8 cellular contexts compared by ENCODE assay signal in genomic region chr10:45001382-45002148, GRCh38. TPM values are rescaled to one million over a fixed set of nuclear protein-coding genes. Genes with fewer than 3 reads are reported as not detected.
A peak's percentile ranks its signal among the peaks of the same experiment; 100 is the strongest.
DNase-seq lines count a peak whose midpoint lies in the region; ATAC-seq and TF ChIP-seq lines count a peak whose summit lies in the region.

No MANE protein-coding gene starts in this region.

- H3K4me3 Mint-ChIP-seq in activated T-cell treated with anti-CD3 and anti-CD28 coated beads, Interleukin-2, amount 50 U/mL, for 4 hours, result peak overlapping the region; percentile 89
- peak overlapping the region; percentile 79 for H3K4me3 Mint-ChIP-seq in natural killer cell treated with Interleukin-12 subunit alpha and Interleukin-12 subunit beta and Interleukin-15 and Interleukin-18, amount 100 ng/mL, for 72 hours

- H3K4me3 ChIP-seq in fibroblast of lung (replicated peaks in 1 of 4; ENCODE audit: control extremely low read depth in 1 of 4, insufficient read depth in 1 of 4, low read depth in 3 of 4, low read length in 4 of 4) (peak overlapping the region; percentile 53 to 86 (median 66)), testis (peak overlapping the region; percentile 62 to 64)

- peak overlapping the region; percentile 85 for H3K9ac ChIP-seq in fibroblast of lung (ENCODE audit: insufficient read depth, low read length)

- H4K20me1 ChIP-seq in fibroblast of lung (ENCODE audit: control insufficient read depth, extremely low read depth, insufficient read depth, low read length), result no peaks in the 10 kb centered on the region

- peak overlapping the region; percentile 85 for H2AFZ ChIP-seq in fibroblast of lung (ENCODE audit: low read length)

- TF ChIP-seq POLR2A in testis (IDR thresholded peaks at IDR 0.05), result no peak

- H3K36me3 Mint-ChIP-seq in activated T-cell treated with anti-CD3 and anti-CD28 coated beads, Interleukin-2, amount 50 U/mL, for 4 hours (ENCODE audit: insufficient read depth), result peaks cover 30% of the 10 kb centered on the region
- peaks cover 36% of the 10 kb centered on the region for H3K36me3 Mint-ChIP-seq in natural killer cell treated with Interleukin-12 subunit alpha and Interleukin-12 subunit beta and Interleukin-15 and Interleukin-18, amount 100 ng/mL, for 72 hours

- H3K4me2 ChIP-seq in fibroblast of lung (ENCODE audit: extremely low read depth, insufficient read depth, low read length), result peak overlapping the region; percentile 98

- intact Hi-C loops in testis (cut with DNase I; ENCODE audit: low total_unique reads), result no loop called here

- H3K27ac Mint-ChIP-seq in natural killer cell treated with Interleukin-12 subunit alpha and Interleukin-12 subunit beta and Interleukin-15 and Interleukin-18, amount 100 ng/mL, for 72 hours, result peak overlapping the region; percentile 78 to 84

- 13 to 15% methylated on average over 13 of the region's 13 CpGs for WGBS in testis, 2 donors

- peaks cover 17% of the 10 kb centered on the region for H3K79me2 ChIP-seq in fibroblast of lung (ENCODE audit: control insufficient read depth, insufficient read depth, low read length)

- peak; percentile 71 for ATAC-seq in GM19025 (IDR thresholded peaks at IDR 0.05; ENCODE audit: low read depth, unreplicated experiment)
- ATAC-seq in HG03135 (IDR thresholded peaks at IDR 0.05; ENCODE audit: unreplicated experiment), result peak; percentile 87
- ATAC-seq in activated T-cell treated with anti-CD3 and anti-CD28 coated beads, Interleukin-2, amount 50 U/mL, for 4 hours, result peak; percentile 68 to 76
- peak; percentile 73 to 74 for ATAC-seq in natural killer cell treated with Interleukin-12 subunit alpha and Interleukin-12 subunit beta and Interleukin-15 and Interleukin-18, amount 100 ng/mL, for 72 hours

- H3K36me3 ChIP-seq in fibroblast of lung (ENCODE audit: control insufficient read depth, insufficient read depth, low read length), result peaks cover 2% of the 10 kb centered on the region
- H3K36me3 ChIP-seq in testis (ENCODE audit: low read depth, missing control alignments), result no peaks in the 10 kb centered on the region

- H3K9me3 Mint-ChIP-seq in activated T-cell treated with anti-CD3 and anti-CD28 coated beads, Interleukin-2, amount 50 U/mL, for 4 hours, result peaks cover 15% of the 10 kb centered on the region
- peaks cover 5% of the 10 kb centered on the region for H3K9me3 Mint-ChIP-seq in natural killer cell treated with Interleukin-12 subunit alpha and Interleukin-12 subunit beta and Interleukin-15 and Interleukin-18, amount 100 ng/mL, for 72 hours

- H3K27ac ChIP-seq in fibroblast of lung (ENCODE audit: insufficient read depth, low read length), result peak overlapping the region; percentile 88
- H3K27ac ChIP-seq in testis, result peak overlapping the region; percentile 82 to 93

- H3K4me1 ChIP-seq in fibroblast of lung (ENCODE audit: control insufficient read depth, extremely low read depth, insufficient read depth, low read length) (peaks cover 3% of the 10 kb centered on the region), testis (peaks cover 28% of the 10 kb centered on the region)

- H3K27me3 Mint-ChIP-seq in activated T-cell treated with anti-CD3 and anti-CD28 coated beads, Interleukin-2, amount 50 U/mL, for 4 hours (ENCODE audit: low read depth), result no peaks in the 10 kb centered on the region
- H3K27me3 Mint-ChIP-seq in natural killer cell treated with Interleukin-12 subunit alpha and Interleukin-12 subunit beta and Interleukin-15 and Interleukin-18, amount 100 ng/mL, for 72 hours, result no peaks in the 10 kb centered on the region

- DNase-seq in CD1c-positive myeloid dendritic cell (ENCODE audit: extremely low spot score) (peak; percentile 49), NCI-H69 (lab: John Stamatoyannopoulos, UW) (peak; percentile 77), fibroblast of lung (ENCODE audit: low read depth in 2 of 2) (peak; percentile 75 to 81), testis (peak; percentile 66)
- DNase-seq in activated T-cell treated with anti-CD3 and anti-CD28 coated beads, Interleukin-2, amount 50 U/mL, for 4 hours, result peak; percentile 38
- no peak for DNase-seq in natural killer cell treated with Interleukin-12 subunit alpha and Interleukin-12 subunit beta and Interleukin-15 and Interleukin-18, amount 100 ng/mL, for 72 hours (ENCODE audit: low spot score)

- H3K27me3 ChIP-seq in fibroblast of lung (ENCODE audit: control insufficient read depth, insufficient read depth, low read length) (no peaks in the 10 kb centered on the region), testis (no peaks in the 10 kb centered on the region)

- no peaks in the 10 kb centered on the region for H3K9me3 ChIP-seq in fibroblast of lung (ENCODE audit: control insufficient read depth, insufficient read depth, low read depth, low read length)
- H3K9me3 ChIP-seq in testis, result no peaks in the 10 kb centered on the region

- H3K4me1 Mint-ChIP-seq in activated T-cell treated with anti-CD3 and anti-CD28 coated beads, Interleukin-2, amount 50 U/mL, for 4 hours (ENCODE audit: low read depth), result peaks cover 32% of the 10 kb centered on the region
- peaks cover 30 to 49% of the 10 kb centered on the region in 2 donors for H3K4me1 Mint-ChIP-seq in natural killer cell treated with Interleukin-12 subunit alpha and Interleukin-12 subunit beta and Interleukin-15 and Interleukin-18, amount 100 ng/mL, for 72 hours (ENCODE audit: low read depth in 2 of 2)

- peak in 1 of 2 donors; percentile 27 for TF ChIP-seq CTCF in fibroblast of lung (conservative IDR thresholded peaks at IDR 0.05 in 1 of 2, IDR thresholded peaks at IDR 0.05 in 1 of 2; ENCODE audit: low read depth in 1 of 2, low read length in 2 of 2)
- TF ChIP-seq CTCF in testis (IDR thresholded peaks at IDR 0.05), result no peak

RNA-seq across cellular contexts. Expression of gene ZNF22, which starts 0.8 kb away (rescaled TPM):
- 10 to 100 TPM; 16.4 to 22.9 (median 22.7) TPM for total RNA-seq in activated T-cell treated with anti-CD3 and anti-CD28 coated beads, Interleukin-2, amount 50 U/mL, for 4 hours
- 14.6 and 23.0 TPM in 2 replicates for total RNA-seq in fibroblast of lung
- polyA plus RNA-seq in fibroblast of lung, result 10.9 and 16.0 TPM in 2 replicates
- 11.3 and 14.5 TPM in 2 replicates for polyA plus RNA-seq in fibroblast of lung (2012)
- 0.44 and 0.75 TPM in 2 replicates for polyA minus RNA-seq in fibroblast of lung (ENCODE audit: low replicate concordance)
- total RNA-seq in natural killer cell treated with Interleukin-12 subunit alpha and Interleukin-12 subunit beta and Interleukin-15 and Interleukin-18, amount 100 ng/mL, for 72 hours, result 10 to 100 TPM; 22.7 to 29.0 TPM
- 10 to 100 TPM; 12.6 TPM for total RNA-seq in testis
- polyA plus RNA-seq in testis (ENCODE audit: insufficient read depth, low read depth, low replicate concordance), result 12.6 TPM

RNA-seq across cellular contexts. Expression of gene DEPP1, which starts 23.0 kb away (rescaled TPM):
- under 1 TPM; 0.20 to 0.24 (median 0.22) TPM for total RNA-seq in activated T-cell treated with anti-CD3 and anti-CD28 coated beads, Interleukin-2, amount 50 U/mL, for 4 hours
- 97.3 and 120 TPM in 2 replicates for total RNA-seq in fibroblast of lung
- polyA plus RNA-seq in fibroblast of lung, result 18.7 and 30.3 TPM in 2 replicates
- polyA plus RNA-seq in fibroblast of lung (2012), result 20.9 and 34.2 TPM in 2 replicates
- polyA minus RNA-seq in fibroblast of lung (ENCODE audit: low replicate concordance), result 58.2 and 85.1 TPM in 2 replicates
- under 1 TPM; 0.31 to 0.53 TPM for total RNA-seq in natural killer cell treated with Interleukin-12 subunit alpha and Interleukin-12 subunit beta and Interleukin-15 and Interleukin-18, amount 100 ng/mL, for 72 hours
- total RNA-seq in testis, result 10 to 100 TPM; 33.1 to 84.9 TPM
- 29.1 TPM for polyA plus RNA-seq in testis (ENCODE audit: insufficient read depth, low read depth, low replicate concordance)

RNA-seq across cellular contexts. Expression of gene RASSF4, which starts 42.0 kb away (rescaled TPM):
- under 1 TPM; 0.28 to 0.61 (median 0.33) TPM for total RNA-seq in activated T-cell treated with anti-CD3 and anti-CD28 coated beads, Interleukin-2, amount 50 U/mL, for 4 hours
- total RNA-seq in fibroblast of lung (5.4 and 11.4 TPM in 2 replicates), testis (10 to 100 TPM; 53.1 to 68.1 TPM)
- polyA plus RNA-seq in fibroblast of lung (2.5 and 6.4 TPM in 2 replicates), testis (ENCODE audit: insufficient read depth, low read depth, low replicate concordance) (28.2 TPM)
- polyA plus RNA-seq in fibroblast of lung (2012), result 3.5 and 8.7 TPM in 2 replicates
- 3.7 and 8.6 TPM in 2 replicates for polyA minus RNA-seq in fibroblast of lung (ENCODE audit: low replicate concordance)
- total RNA-seq in natural killer cell treated with Interleukin-12 subunit alpha and Interleukin-12 subunit beta and Interleukin-15 and Interleukin-18, amount 100 ng/mL, for 72 hours, result 10 to 100 TPM in 1 of 2 donors, 1 to 10 TPM in 1; 9.3 to 44.9 TPM

Comparison
In these comparisons a context has a peak if more than half of its experiments do, and no peak if none do; other contexts are left out.
1. RNA of gene DEPP1, which starts 23.0 kb away (total RNA-seq): 97.3 to 120 TPM in fibroblast of lung and 33.1 to 84.9 TPM in testis; 0.31 to 0.53 TPM in natural killer cell treated with Interleukin-12 subunit alpha and Interleukin-12 subunit beta and Interleukin-15 and Interleukin-18, amount 100 ng/mL, for 72 hours and 0.20 to 0.24 TPM in activated T-cell treated with anti-CD3 and anti-CD28 coated beads, Interleukin-2, amount 50 U/mL, for 4 hours; every median in the first group is over 10 times any median in the second.
2. Peak in every context shown above with its lines, with median percentiles within 50 percentile points of each other: ATAC-seq.